Comparison of ENCODE assay signal across 11 cellular contexts in genomic region chr2:1625281-1626001, GRCh38.
A peak's percentile ranks its signal among the peaks of the same experiment; 100 is the strongest.
DNase-seq lines count a peak whose midpoint lies in the region; ATAC-seq and TF ChIP-seq lines count a peak whose summit lies in the region.
"Had no signal": no experiment of that assay in that cellular context is flagged by ENCODE, and none has a peak within 500 bp of the region (broad histone marks: within the 10 kb centered on the region; RNA-seq: fewer than 3 reads in every experiment).

No MANE protein-coding gene starts in this region.

- H3K4me1 ChIP-seq in testis: no peaks in the 10 kb centered on the region

- H3K27ac ChIP-seq in testis: no peak overlapping the region

- peaks cover 12% of the 10 kb centered on the region for H3K4me1 Mint-ChIP-seq in mesothelial cell of epicardium
- H3K4me1 Mint-ChIP-seq: stimulated activated naive CD8-positive, alpha-beta T cell treated with anti-CD3 and anti-CD28 coated beads, Interleukin-15, amount 100 ng/mL, for 72 hours had no signal

- intact Hi-C loops in testis (cut with DNase I; ENCODE audit: low total_unique reads): no loop called here

- 61 to 78% methylated on average over 20 of the region's 20 CpGs for WGBS in testis, 2 donors

- DNase-seq in AG20443 (ENCODE audit: low spot score) (peak; percentile 69), NCI-H146 (lab: John Stamatoyannopoulos, UW) (peak; percentile 73), mesothelial cell of epicardium (ENCODE audit: low spot score in 2 of 2, unreplicated experiment in 2 of 2) (no peak), testis (no peak)
- no peak for DNase-seq in activated T-cell treated with anti-CD3 and anti-CD28 coated beads, Interleukin-2, amount 50 U/mL, for 1 hour
- DNase-seq: activated naive CD4-positive, alpha-beta T cell treated with anti-CD3 and anti-CD28 coated beads, Interleukin-2, amount 50 U/mL, for 16 hours; DMS 273 treated with DMSO at 0.1 percent for 48 hours; stimulated activated naive CD8-positive, alpha-beta T cell treated with anti-CD3 and anti-CD28 coated beads, Interleukin-15, amount 100 ng/mL, for 72 hours had no signal

- no peaks in the 10 kb centered on the region for H3K9me3 ChIP-seq in testis

- no peaks in the 10 kb centered on the region for H3K27me3 Mint-ChIP-seq in mesothelial cell of epicardium (ENCODE audit: low read depth)

- H3K4me3 Mint-ChIP-seq in mesothelial cell of epicardium: peak overlapping the region; percentile 23
- H3K4me3 Mint-ChIP-seq: stimulated activated naive CD8-positive, alpha-beta T cell treated with anti-CD3 and anti-CD28 coated beads, Interleukin-15, amount 100 ng/mL, for 72 hours had no signal

- H3K4me3 ChIP-seq in testis: no peak overlapping the region

- no peak overlapping the region for H3K27ac Mint-ChIP-seq in mesothelial cell of epicardium
- H3K27ac Mint-ChIP-seq: stimulated activated naive CD8-positive, alpha-beta T cell treated with anti-CD3 and anti-CD28 coated beads, Interleukin-15, amount 100 ng/mL, for 72 hours had no signal

- no peaks in the 10 kb centered on the region for H3K36me3 ChIP-seq in testis (ENCODE audit: low read depth, missing control alignments)

- ATAC-seq in esophagus mucosa (peak; percentile 95), GM21786 (IDR thresholded peaks at IDR 0.05; ENCODE audit: unreplicated experiment) (no peak), HG03139 (IDR thresholded peaks at IDR 0.05; ENCODE audit: unreplicated experiment) (no peak)
- ATAC-seq: stimulated activated naive CD8-positive, alpha-beta T cell treated with anti-CD3 and anti-CD28 coated beads, Interleukin-15, amount 100 ng/mL, for 72 hours had no signal

- no peak for TF ChIP-seq POLR2A in testis (IDR thresholded peaks at IDR 0.05)

- no peak for TF ChIP-seq CTCF in mesothelial cell of epicardium (IDR thresholded peaks at IDR 0.05; ENCODE audit: unreplicated experiment)
- no peak for TF ChIP-seq CTCF in testis (IDR thresholded peaks at IDR 0.05)

- H3K9me3 Mint-ChIP-seq in mesothelial cell of epicardium: peaks cover 8% of the 10 kb centered on the region
- H3K9me3 Mint-ChIP-seq: stimulated activated naive CD8-positive, alpha-beta T cell treated with anti-CD3 and anti-CD28 coated beads, Interleukin-15, amount 100 ng/mL, for 72 hours had no signal

- peaks cover 18% of the 10 kb centered on the region for H3K36me3 Mint-ChIP-seq in mesothelial cell of epicardium

- H3K27me3 ChIP-seq in testis: no peaks in the 10 kb centered on the region

Comparison
In these comparisons a context has a peak if more than half of its experiments do, and no peak if none do; other contexts are left out.
1. DNase-seq: peak in AG20443 (single experiment) and NCI-H146 (single experiment); none in mesothelial cell of epicardium (0 of 2), activated T-cell treated with anti-CD3 and anti-CD28 coated beads, Interleukin-2, amount 50 U/mL, for 1 hour (single experiment) and testis (single experiment).